In the genomic region with DNA sequence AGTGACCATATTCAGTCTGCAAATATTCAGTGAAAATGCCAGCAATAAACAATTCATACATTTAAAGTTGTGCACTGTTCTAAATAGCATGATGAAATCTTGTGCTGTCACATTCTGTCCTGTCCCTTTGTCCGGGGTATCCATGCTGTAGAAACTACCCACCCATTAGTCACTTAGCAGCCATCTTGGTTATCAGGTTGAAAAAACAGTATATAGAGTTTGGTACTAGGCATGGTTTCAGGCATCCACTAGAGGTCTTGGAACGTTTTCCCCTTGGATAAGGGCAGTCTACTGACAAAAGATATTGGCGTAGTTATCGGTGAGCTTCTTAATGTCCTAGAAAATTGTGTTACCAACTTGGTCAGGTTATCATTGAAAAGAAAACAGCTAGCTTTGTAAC, we compare ENCODE assay signal across 19 cellular contexts.
"Had no signal": no experiment of that assay in that cellular context is flagged by ENCODE, and none has a peak within 500 bp of the region (broad histone marks: within the 10 kb centered on the region; RNA-seq: fewer than 3 reads in every experiment).

No MANE protein-coding gene starts in this region.

- ATAC-seq: effector memory CD8-positive, alpha-beta T cell; left ventricle myocardium superior; lower lobe of right lung; naive thymus-derived CD8-positive, alpha-beta T cell; right lobe of liver; stimulated activated naive B cell treated with anti-CD40 and anti-IgM and Interleukin-4, amounts not matched to agents 10 μg/mL and 1 μg/mL and 100 μg/mL, for 72 hours had no signal

- H3K36me3 ChIP-seq: esophagus squamous epithelium, lower lobe of right lung, right lobe of liver, thoracic aorta, tibial nerve, upper lobe of left lung had no signal

- H3K79me2 ChIP-seq: parathyroid adenoma had no signal

- H2AFZ ChIP-seq: parathyroid adenoma had no signal

- H3K4me3 ChIP-seq: coronary artery, esophagus squamous epithelium, lower lobe of right lung, right lobe of liver, thoracic aorta, tibial nerve, upper lobe of left lung had no signal

- H3K9ac ChIP-seq: parathyroid adenoma had no signal

- H3K27ac ChIP-seq: coronary artery, esophagus squamous epithelium, lower lobe of right lung, parathyroid adenoma, right lobe of liver, thoracic aorta, tibial nerve, upper lobe of left lung had no signal

- H3K27me3 ChIP-seq: right lobe of liver, upper lobe of left lung had no signal

- H3K4me1 ChIP-seq: esophagus squamous epithelium, lower lobe of right lung, parathyroid adenoma, right lobe of liver, tibial nerve, upper lobe of left lung had no signal

- H3K9me3 ChIP-seq: esophagus squamous epithelium, lower lobe of right lung, right lobe of liver, thoracic aorta, tibial nerve, upper lobe of left lung had no signal

- DNase-seq: effector memory CD8-positive, alpha-beta T cell; erythroblast; esophagus squamous epithelium; glutamatergic neuron; hypothalamus; left ventricle myocardium superior; lower lobe of right lung; naive thymus-derived CD8-positive, alpha-beta T cell; nephron progenitor cell; right lobe of liver; small intestine; stimulated activated CD4-positive, alpha-beta T cell treated with anti-CD3 and anti-CD28 coated beads, Interleukin-15, amount 100 ng/mL, for 24 hours; stimulated activated CD4-positive, alpha-beta T cell treated with anti-CD3 and anti-CD28 coated beads, Interleukin-2, amount 100 ng/mL, for 48 hours; stimulated activated naive B cell treated with anti-CD40 and anti-IgM and Interleukin-4, amounts not matched to agents 10 μg/mL and 1 μg/mL and 100 μg/mL, for 72 hours; upper lobe of left lung had no signal
